ENCODE assay signal across 32 cellular contexts in the genomic region with DNA sequence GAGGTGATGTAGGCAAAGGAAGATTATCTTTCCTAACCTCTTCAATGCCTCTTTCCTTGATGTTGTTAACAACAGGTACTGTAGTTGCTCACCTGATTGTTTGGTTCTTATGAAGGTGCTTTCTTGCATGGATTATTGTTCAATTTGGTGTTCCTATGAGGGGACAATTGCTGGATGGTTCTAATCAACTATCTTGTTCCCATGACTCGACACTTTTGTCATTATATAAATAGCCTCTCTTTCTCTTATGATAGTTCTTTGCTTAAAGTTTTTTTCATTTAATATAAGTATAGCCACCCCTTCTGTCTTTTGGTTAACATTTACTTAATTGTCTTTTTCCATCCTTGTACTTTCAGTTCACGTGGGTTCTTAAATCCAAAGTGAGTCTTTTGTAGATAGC. TPM values are rescaled to one million over a fixed set of nuclear protein-coding genes. Genes with fewer than 3 reads are reported as not detected.
"Had no signal": no experiment of that assay in that cellular context is flagged by ENCODE, and none has a peak within 500 bp of the region (broad histone marks: within the 10 kb centered on the region; RNA-seq: fewer than 3 reads in every experiment).

No MANE protein-coding gene starts in this region.

- H3K4me3 ChIP-seq: ascending aorta, cardiac muscle cell had no signal

- FAIRE-seq: bronchial epithelial cell had no signal

- H3K9me3 ChIP-seq: ascending aorta had no signal

- H3K27me3 ChIP-seq: ascending aorta, cardiac muscle cell had no signal

- H3K27ac ChIP-seq: ascending aorta, cardiac muscle cell, VCaP had no signal

- DNase-seq: activated B cell treated with CpG ODN at 0.5 μM for 24 hours; activated CD4-positive, alpha-beta memory T cell treated with anti-CD3 and anti-CD28 coated beads, Interleukin-2, amount 10 ng/mL, durations not matched to agents 7 days and 5 days; activated CD4-positive, alpha-beta T cell treated with anti-CD3 and anti-CD28 coated beads for 4 hours; activated CD4-positive, alpha-beta T cell treated with anti-CD3 and anti-CD28 coated beads, Interleukin-2, amount 10 ng/mL, durations not matched to agents 24 days and 14 days; activated CD4-positive, alpha-beta T cell treated with anti-CD3 and anti-CD28 coated beads, Interleukin-2, amount 50 U/mL, for 1 hour; activated CD4-positive, alpha-beta T cell treated with anti-CD3 and anti-CD28 coated beads, Interleukin-2, amount 50 U/mL, for 4 hours; activated CD4-positive, CD25-positive, alpha-beta regulatory T cell treated with anti-CD3 and anti-CD28 coated beads, Interleukin-2, amount 50 U/mL, for 72 hours; activated CD8-positive, alpha-beta memory T cell treated with anti-CD3 and anti-CD28 coated beads for 24 hours; activated CD8-positive, alpha-beta memory T cell treated with anti-CD3 and anti-CD28 coated beads, Interleukin-2, amount 10 ng/mL, durations not matched to agents 7 days and 5 days; activated CD8-positive, alpha-beta memory T cell treated with anti-CD3 and anti-CD28 coated beads, Interleukin-2, amount 50 U/mL, for 48 hours; activated CD8-positive, alpha-beta T cell treated with anti-CD3 and anti-CD28 coated beads, Interleukin-2, amount 10 ng/mL, durations not matched to agents 7 days and 5 days; activated effector memory CD4-positive, alpha-beta T cell treated with Interleukin-2 at 50 U/mL for 16 hours; activated gamma-delta T cell; activated naive CD4-positive, alpha-beta T cell treated with anti-CD3 and anti-CD28 coated beads, Interleukin-2, amount 10 ng/mL, durations not matched to agents 7 days and 5 days; activated naive CD4-positive, alpha-beta T cell treated with Interleukin-2 at 50 U/mL for 16 hours; activated naive CD8-positive, alpha-beta T cell treated with anti-CD3 and anti-CD28 coated beads, Interleukin-2, amount 10 ng/mL, durations not matched to agents 7 days and 5 days; activated naive CD8-positive, alpha-beta T cell treated with anti-CD3 and anti-CD28 coated beads, Interleukin-2, amount 50 U/mL, for 24 hours; activated T-cell treated with anti-CD3 and anti-CD28 coated beads, Interleukin-2, amount 50 U/mL, for 24 hours; activated T-cell treated with anti-CD3 and anti-CD28 coated beads, Interleukin-2, amount 50 U/mL, for 48 hours; amygdala; anterior cingulate cortex; caudate nucleus; cerebellar nuclear complex; T-helper 2 cell; T-helper 9 cell had no signal

- ATAC-seq: activated CD8-positive, alpha-beta memory T cell treated with anti-CD3 and anti-CD28 coated beads, Interleukin-2, amount 10 ng/mL, durations not matched to agents 7 days and 5 days; activated CD8-positive, alpha-beta T cell treated with anti-CD3 and anti-CD28 coated beads, Interleukin-2, amount 10 ng/mL, durations not matched to agents 7 days and 5 days; activated naive CD8-positive, alpha-beta T cell treated with anti-CD3 and anti-CD28 coated beads, Interleukin-2, amount 50 U/mL, for 24 hours had no signal

- H3K36me3 ChIP-seq: ascending aorta, cardiac muscle cell had no signal

RNA-seq across cellular contexts. Expression of a gene that starts 35.5 kb away (rescaled TPM):
- total RNA-seq: activated B cell treated with CpG ODN at 0.5 μM for 24 hours; activated CD4-positive, alpha-beta memory T cell treated with anti-CD3 and anti-CD28 coated beads, Interleukin-2, amount 10 ng/mL, durations not matched to agents 7 days and 5 days; activated CD4-positive, alpha-beta T cell treated with anti-CD3 and anti-CD28 coated beads, Interleukin-2, amount 10 ng/mL, durations not matched to agents 24 days and 14 days; activated CD8-positive, alpha-beta memory T cell treated with anti-CD3 and anti-CD28 coated beads, Interleukin-2, amount 10 ng/mL, durations not matched to agents 7 days and 5 days; activated CD8-positive, alpha-beta T cell treated with anti-CD3 and anti-CD28 coated beads, Interleukin-2, amount 10 ng/mL, durations not matched to agents 7 days and 5 days; activated naive CD8-positive, alpha-beta T cell treated with anti-CD3 and anti-CD28 coated beads, Interleukin-2, amount 10 ng/mL, durations not matched to agents 7 days and 5 days; activated T-helper 2 cell treated with anti-CD3 and anti-CD28 coated beads, Interferon-gamma antibody, Interleukin-2, Interleukin-4, amounts not matched to agents 10 μg/mL and 5 μg/mL and 100 μg/mL, durations not matched to agents 14 hours and 24 hours and 36 hours; ascending aorta; cardiac muscle cell; chondrocyte had no signal
- polyA plus RNA-seq: adipose tissue, cardiac muscle cell had no signal

RNA-seq across cellular contexts. Expression of a gene that starts 45.9 kb away (rescaled TPM):
- total RNA-seq: activated B cell treated with CpG ODN at 0.5 μM for 24 hours; activated CD4-positive, alpha-beta memory T cell treated with anti-CD3 and anti-CD28 coated beads, Interleukin-2, amount 10 ng/mL, durations not matched to agents 7 days and 5 days; activated CD4-positive, alpha-beta T cell treated with anti-CD3 and anti-CD28 coated beads, Interleukin-2, amount 10 ng/mL, durations not matched to agents 24 days and 14 days; activated CD8-positive, alpha-beta memory T cell treated with anti-CD3 and anti-CD28 coated beads, Interleukin-2, amount 10 ng/mL, durations not matched to agents 7 days and 5 days; activated CD8-positive, alpha-beta T cell treated with anti-CD3 and anti-CD28 coated beads, Interleukin-2, amount 10 ng/mL, durations not matched to agents 7 days and 5 days; activated naive CD8-positive, alpha-beta T cell treated with anti-CD3 and anti-CD28 coated beads, Interleukin-2, amount 10 ng/mL, durations not matched to agents 7 days and 5 days; activated T-helper 2 cell treated with anti-CD3 and anti-CD28 coated beads, Interferon-gamma antibody, Interleukin-2, Interleukin-4, amounts not matched to agents 10 μg/mL and 5 μg/mL and 100 μg/mL, durations not matched to agents 14 hours and 24 hours and 36 hours; ascending aorta; bronchial epithelial cell; cardiac muscle cell; chondrocyte had no signal
- polyA plus RNA-seq: cardiac muscle cell had no signal

RNA-seq across cellular contexts. Expression of a gene that starts 46.7 kb away (rescaled TPM):
- total RNA-seq: activated B cell treated with CpG ODN at 0.5 μM for 24 hours; activated CD4-positive, alpha-beta memory T cell treated with anti-CD3 and anti-CD28 coated beads, Interleukin-2, amount 10 ng/mL, durations not matched to agents 7 days and 5 days; activated CD4-positive, alpha-beta T cell treated with anti-CD3 and anti-CD28 coated beads, Interleukin-2, amount 10 ng/mL, durations not matched to agents 24 days and 14 days; activated CD8-positive, alpha-beta memory T cell treated with anti-CD3 and anti-CD28 coated beads, Interleukin-2, amount 10 ng/mL, durations not matched to agents 7 days and 5 days; activated CD8-positive, alpha-beta T cell treated with anti-CD3 and anti-CD28 coated beads, Interleukin-2, amount 10 ng/mL, durations not matched to agents 7 days and 5 days; activated naive CD8-positive, alpha-beta T cell treated with anti-CD3 and anti-CD28 coated beads, Interleukin-2, amount 10 ng/mL, durations not matched to agents 7 days and 5 days; activated T-helper 2 cell treated with anti-CD3 and anti-CD28 coated beads, Interferon-gamma antibody, Interleukin-2, Interleukin-4, amounts not matched to agents 10 μg/mL and 5 μg/mL and 100 μg/mL, durations not matched to agents 14 hours and 24 hours and 36 hours; ascending aorta; bronchial epithelial cell; cardiac muscle cell; chondrocyte had no signal
- polyA plus RNA-seq: adipose tissue, cardiac muscle cell had no signal
